ENCODE assay signal across 9 cellular contexts in the genomic region with DNA sequence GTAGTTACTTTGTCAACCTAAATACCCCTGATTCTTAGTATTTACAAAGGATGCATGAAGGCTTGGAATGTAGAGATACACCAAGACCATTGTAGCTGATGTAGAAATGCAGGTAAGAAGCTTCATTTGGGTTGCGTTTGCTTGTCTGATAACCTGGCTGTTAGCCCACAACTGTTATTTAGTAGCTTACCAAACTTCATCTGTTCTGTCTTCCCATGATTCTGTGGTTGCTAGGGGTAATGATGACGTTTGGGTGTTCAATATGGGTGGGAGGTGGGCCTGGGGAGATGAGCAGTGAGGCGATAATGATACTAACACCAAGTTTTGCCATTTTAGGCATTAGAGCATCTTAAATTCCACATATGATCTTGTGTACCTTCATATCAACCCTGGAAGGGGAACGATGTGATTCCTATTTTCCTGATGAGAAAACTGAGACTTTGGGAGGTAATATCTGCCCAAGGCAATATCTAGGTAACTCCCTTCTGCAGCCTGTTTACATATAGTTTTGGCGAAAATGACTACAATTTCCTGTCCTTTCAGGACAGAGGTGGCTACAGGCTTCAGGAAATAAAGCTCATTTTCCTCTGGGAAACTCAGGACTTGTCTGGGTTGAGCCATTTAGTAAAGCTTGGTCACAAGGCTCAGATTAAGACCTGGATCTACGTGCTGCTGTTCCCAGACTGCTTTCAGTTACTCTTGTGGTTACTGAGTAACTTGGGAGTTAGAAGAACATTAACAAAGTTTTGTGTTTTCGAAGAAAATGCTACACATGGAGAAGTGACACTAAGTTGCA. TPM values are rescaled to one million over a fixed set of nuclear protein-coding genes. Genes with fewer than 3 reads are reported as not detected.
DNase-seq lines count a peak whose midpoint lies in the region; ATAC-seq and TF ChIP-seq lines count a peak whose summit lies in the region.
"Had no signal": no experiment of that assay in that cellular context is flagged by ENCODE, and none has a peak within 500 bp of the region (broad histone marks: within the 10 kb centered on the region; RNA-seq: fewer than 3 reads in every experiment).

No MANE protein-coding gene starts in this region.

- H3K36me3 ChIP-seq in CD8-positive, alpha-beta memory T cell (ENCODE audit: insufficient read depth, low read length), result no peaks in the 10 kb centered on the region
- H3K36me3 ChIP-seq in body of pancreas (replicated peaks in 1 of 2; ENCODE audit: insufficient read depth in 1 of 2, low read depth in 2 of 2), result no peaks in the 10 kb centered on the region

- CTCF ChIA-PET in CD8-positive, alpha-beta memory T cell (lab: Charles Lee), result interaction anchor here (1.0 kb wide), 1 partner anchor 41 kb away, joined by 4 read pairs; no protein-coding TSS in a partner anchor
- CTCF ChIA-PET in T-cell (lab: Charles Lee), result interaction anchor here (0.5 to 0.7 kb wide), 4 partner anchors 29 to 976 kb away, joined by 3 to 7 read pairs (median 4); no protein-coding TSS in a partner anchor

- H3K27ac Mint-ChIP-seq in CD8-positive, alpha-beta memory T cell, result peak overlapping the region in 2 of 8 donors; percentile 11 to 29
- H3K27ac Mint-ChIP-seq in mesothelial cell of epicardium, result peak overlapping the region; percentile 84
- no peak overlapping the region for H3K27ac Mint-ChIP-seq in T-cell

- no peaks in the 10 kb centered on the region for H3K9me3 ChIP-seq in CD8-positive, alpha-beta memory T cell (ENCODE audit: low read length)
- no peaks in the 10 kb centered on the region for H3K9me3 ChIP-seq in body of pancreas

- peaks cover 0 to 1% of the 10 kb centered on the region in 2 donors for H3K27me3 Mint-ChIP-seq in CD8-positive, alpha-beta memory T cell
- H3K27me3 Mint-ChIP-seq in mesothelial cell of epicardium (ENCODE audit: low read depth) (no peaks in the 10 kb centered on the region), T-cell (no peaks in the 10 kb centered on the region)

- intact Hi-C loops in body of pancreas (cut with DNase I), result no loop called here

- TF ChIP-seq POLR2A in body of pancreas (IDR thresholded peaks at IDR 0.05), result peak in 1 of 3 donors; percentile 28

- H3K4me3 ChIP-seq in CD8-positive, alpha-beta memory T cell (ENCODE audit: low read length), result no peak overlapping the region
- no peak overlapping the region for H3K4me3 ChIP-seq in body of pancreas
- H3K4me3 ChIP-seq: PC-9 had no signal

- TF ChIP-seq CTCF in body of pancreas (IDR thresholded peaks at IDR 0.05), result peak in 1 of 7 experiments; percentile 12
- no peak for TF ChIP-seq CTCF in mesothelial cell of epicardium (IDR thresholded peaks at IDR 0.05; ENCODE audit: unreplicated experiment)
- no peak for TF ChIP-seq CTCF in omental fat pad (IDR thresholded peaks at IDR 0.05)

- H3K27me3 ChIP-seq in CD8-positive, alpha-beta memory T cell (ENCODE audit: insufficient read depth, low read length, poor library complexity, severe bottlenecking), result no peaks in the 10 kb centered on the region
- H3K27me3 ChIP-seq in body of pancreas, result no peaks in the 10 kb centered on the region

- WGBS in body of pancreas, 2 donors, result 17% methylated on average over 7 of the region's 7 CpGs

- H3K27ac ChIP-seq in CD8-positive, alpha-beta memory T cell (ENCODE audit: low read depth, low read length), result peak overlapping the region; percentile 52
- H3K27ac ChIP-seq in body of pancreas, result peak overlapping the region; percentile 71 to 86 (median 78)
- H3K27ac ChIP-seq: PC-9 had no signal

- H3K4me1 ChIP-seq in CD8-positive, alpha-beta memory T cell (ENCODE audit: insufficient read depth, low read length), result peaks cover 24% of the 10 kb centered on the region
- peaks cover 97% of the 10 kb centered on the region for H3K4me1 ChIP-seq in body of pancreas

- no peak for DNase-seq in CD8-positive, alpha-beta memory T cell
- DNase-seq in body of pancreas, result peak in 3 of 4 donors; percentile 46 to 66 (median 58)
- no peak for DNase-seq in mesothelial cell of epicardium (ENCODE audit: low spot score in 2 of 2, unreplicated experiment in 2 of 2)
- DNase-seq in omental fat pad (ENCODE audit: low spot score), result no peak
- no peak for DNase-seq in T-cell
- DNase-seq: PC-9 had no signal

- H3K9me3 Mint-ChIP-seq in CD8-positive, alpha-beta memory T cell, result peaks cover 0 to 2% (median 0%) of the 10 kb centered on the region in 5 donors
- no peaks in the 10 kb centered on the region for H3K9me3 Mint-ChIP-seq in mesothelial cell of epicardium
- no peaks in the 10 kb centered on the region for H3K9me3 Mint-ChIP-seq in T-cell

- peaks cover 0 to 6% (median 3%) of the 10 kb centered on the region in 3 donors for H3K36me3 Mint-ChIP-seq in CD8-positive, alpha-beta memory T cell
- H3K36me3 Mint-ChIP-seq in mesothelial cell of epicardium (peaks cover 20% of the 10 kb centered on the region), T-cell (peaks cover 31% of the 10 kb centered on the region)

- peaks cover 19 to 51% (median 39%) of the 10 kb centered on the region in 3 donors for H3K4me1 Mint-ChIP-seq in CD8-positive, alpha-beta memory T cell
- peaks cover 60% of the 10 kb centered on the region for H3K4me1 Mint-ChIP-seq in mesothelial cell of epicardium
- peaks cover 35 to 54% (median 38%) of the 10 kb centered on the region in 3 donors for H3K4me1 Mint-ChIP-seq in T-cell

- ATAC-seq in HG02938 (IDR thresholded peaks at IDR 0.05; ENCODE audit: unreplicated experiment) (peak; percentile 28), body of pancreas (peak; percentile 82), omental fat pad (ENCODE audit: low FRiP score) (no peak), HG03378 (IDR thresholded peaks at IDR 0.05; ENCODE audit: unreplicated experiment) (no peak), T-cell (replicated peaks in 1 of 4) (no peak), HG02588 (IDR thresholded peaks at IDR 0.05; ENCODE audit: unreplicated experiment) (no peak)

- POLR2A ChIA-PET in CD8-positive, alpha-beta memory T cell (lab: Charles Lee), result interaction anchor here (0.5 kb wide), 1 partner anchor 13 kb away, joined by 5 read pairs; no protein-coding TSS in a partner anchor
- POLR2A ChIA-PET in T-cell (lab: Charles Lee), result interaction anchor here in 1 of 2 donors (0.5 kb wide), 1 partner anchor 12 kb away, joined by 3 read pairs; no protein-coding TSS in a partner anchor

- H3K4me3 Mint-ChIP-seq in CD8-positive, alpha-beta memory T cell, result no peak overlapping the region
- H3K4me3 Mint-ChIP-seq in mesothelial cell of epicardium (no peak overlapping the region), T-cell (no peak overlapping the region)

RNA-seq across cellular contexts. Expression of gene FNDC3B, which starts 26.8 kb away (rescaled TPM):
- total RNA-seq in CD8-positive, alpha-beta memory T cell, result 10 to 100 TPM; 17.4 to 18.6 TPM
- 8.7 TPM for polyA plus RNA-seq in CD8-positive, alpha-beta memory T cell
- total RNA-seq in body of pancreas (10 to 100 TPM; 64.3 to 86.0 TPM), mesothelial cell of epicardium (123 to 131 TPM (median 123 TPM) in 3 replicates), omental fat pad (100 to 1,000 TPM; 114 to 217 (median 164) TPM), T-cell (10 to 100 TPM; 18.1 to 46.5 (median 23.5) TPM)

Comparison
In these comparisons a context has a peak if more than half of its experiments do, and no peak if none do; other contexts are left out.
1. DNase-seq: peak in body of pancreas (3 of 4); none in CD8-positive, alpha-beta memory T cell (0 of 5), mesothelial cell of epicardium (0 of 2), omental fat pad (single experiment) and T-cell (0 of 34).
2. ATAC-seq: peak in HG02938 (single experiment) and body of pancreas (single experiment); none in omental fat pad (single experiment), HG03378 (single experiment), T-cell (0 of 4) and HG02588 (single experiment).